ENCODE assay signal across 23 cellular contexts in the genomic region with DNA sequence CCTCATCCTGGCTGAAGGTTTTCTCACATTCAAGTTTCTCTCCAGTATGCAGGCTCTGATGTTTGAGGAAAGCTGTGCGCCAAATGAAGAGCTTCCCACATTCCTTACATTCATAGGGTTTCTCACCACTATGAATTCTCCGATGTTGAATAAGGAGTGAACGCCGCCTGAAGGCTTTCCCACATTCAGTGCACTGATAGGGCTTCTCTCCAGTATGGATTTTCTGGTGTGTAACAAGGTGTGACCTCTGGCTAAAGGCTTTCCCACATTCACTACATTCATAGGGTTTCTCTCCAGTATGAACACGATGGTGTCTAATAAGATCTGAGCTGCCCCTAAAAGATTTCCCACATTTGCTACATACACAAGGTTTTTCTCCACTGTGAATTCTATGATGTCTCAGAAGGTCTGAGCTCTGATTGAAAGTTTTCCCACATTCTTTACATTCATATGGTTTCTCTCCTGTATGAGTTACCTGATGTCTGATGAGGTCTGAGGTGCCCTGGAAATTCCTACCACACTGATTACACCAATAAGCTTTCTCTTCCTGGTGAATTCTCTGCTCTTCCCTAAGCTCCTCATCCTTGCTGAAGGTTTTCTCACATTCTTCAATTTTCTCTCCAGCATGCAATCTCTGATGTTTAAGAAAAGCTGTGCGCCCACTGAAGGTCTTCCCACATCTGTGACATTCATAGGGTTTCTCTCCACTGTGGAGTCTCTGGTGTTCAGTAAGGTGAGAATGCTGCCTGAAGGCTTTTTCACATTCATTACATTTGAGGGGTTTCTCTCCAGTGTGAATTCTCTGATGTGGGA. TPM values are rescaled to one million over a fixed set of nuclear protein-coding genes. Genes with fewer than 3 reads are reported as not detected.
DNase-seq lines count a peak whose midpoint lies in the region; TF ChIP-seq lines count a peak whose summit lies in the region.
"Had no signal": no experiment of that assay in that cellular context is flagged by ENCODE, and none has a peak within 500 bp of the region (broad histone marks: within the 10 kb centered on the region; RNA-seq: fewer than 3 reads in every experiment).

No MANE protein-coding gene starts in this region.

- DNase-seq in DMS 273 (lab: John Stamatoyannopoulos, UW; ENCODE audit: unreplicated experiment): peak; percentile 5
- no peak for DNase-seq in DMS 273 treated with DMSO at 0.1 percent for 48 hours (lab: John Stamatoyannopoulos, UW)
- DNase-seq in glutamatergic neuron: no peak
- no peak for DNase-seq in neural crest cell (ENCODE audit: low read depth, low spot score)
- DNase-seq in epidermal melanocyte (ENCODE audit: insufficient read length, low spot score): no peak
- DNase-seq in midbrain (lab: John Stamatoyannopoulos, UW): no peak
- DNase-seq in GM03348 (ENCODE audit: low spot score): no peak
- DNase-seq: activated CD4-positive, CD25-positive, alpha-beta regulatory T cell treated with anti-CD3 and anti-CD28 coated beads, Interleukin-2, amount 50 U/mL, for 72 hours; activated CD8-positive, alpha-beta memory T cell treated with anti-CD3 and anti-CD28 coated beads for 24 hours; activated naive CD4-positive, alpha-beta T cell treated with anti-CD3 and anti-CD28 coated beads, Interleukin-2, amount 50 U/mL, for 16 hours; activated T-cell treated with anti-CD3 and anti-CD28 coated beads, Interleukin-2, amount 50 U/mL, for 4 hours; AML-193; cerebellar nuclear complex; DND-41; gastrocnemius medialis; hypothalamus; kidney glomerular epithelial cell; mammary epithelial cell; NCI-H1092 treated with DMSO at 0.1 percent for 48 hours; NCI-H1930; NCI-H2227 treated with DMSO at 0.1 percent for 48 hours; posterior cingulate gyrus had no signal

- H3K36me3 Mint-ChIP-seq in glutamatergic neuron (ENCODE audit: unreplicated experiment) (peaks cover 67% of the 10 kb centered on the region), neural crest cell (ENCODE audit: low read depth) (peaks cover 82% of the 10 kb centered on the region)

- H3K4me1 Mint-ChIP-seq in glutamatergic neuron (ENCODE audit: low read depth, unreplicated experiment) (no peaks in the 10 kb centered on the region), neural crest cell (no peaks in the 10 kb centered on the region)

- peak overlapping the region; percentile 2 for H3K4me3 Mint-ChIP-seq in glutamatergic neuron (ENCODE audit: unreplicated experiment)
- peak overlapping the region; percentile 16 for H3K4me3 Mint-ChIP-seq in neural crest cell
- H3K4me3 Mint-ChIP-seq: activated T-cell treated with anti-CD3 and anti-CD28 coated beads, Interleukin-2, amount 50 U/mL, for 4 hours had no signal

- no peak overlapping the region for H3K27ac Mint-ChIP-seq in glutamatergic neuron (ENCODE audit: unreplicated experiment)
- no peak overlapping the region for H3K27ac Mint-ChIP-seq in neural crest cell (ENCODE audit: unreplicated experiment)

- no peak for TF ChIP-seq EP300 in Ishikawa (IDR thresholded peaks at IDR 0.05; ENCODE audit: borderline replicate concordance)

- H3K27me3 Mint-ChIP-seq in glutamatergic neuron (ENCODE audit: unreplicated experiment): peaks cover 27% of the 10 kb centered on the region
- H3K27me3 Mint-ChIP-seq in neural crest cell (ENCODE audit: low read depth): peaks cover 12% of the 10 kb centered on the region

- peaks cover 66% of the 10 kb centered on the region for H3K9me3 Mint-ChIP-seq in glutamatergic neuron (ENCODE audit: unreplicated experiment)
- H3K9me3 Mint-ChIP-seq in neural crest cell: peaks cover 49% of the 10 kb centered on the region

- TF ChIP-seq RAD21 in Ishikawa (IDR thresholded peaks at IDR 0.05; ENCODE audit: low read depth): no peak

- no peak for TF ChIP-seq CTCF in glutamatergic neuron (IDR thresholded peaks at IDR 0.05; ENCODE audit: partially characterized antibody, unreplicated experiment)
- no peak for TF ChIP-seq CTCF in neural crest cell (conservative IDR thresholded peaks at IDR 0.05)

TF ChIP-seq in Ishikawa, 13 proteins besides CTCF, POLR2A, EP300 and RAD21:
- TF ChIP-seq, protein P1, sequence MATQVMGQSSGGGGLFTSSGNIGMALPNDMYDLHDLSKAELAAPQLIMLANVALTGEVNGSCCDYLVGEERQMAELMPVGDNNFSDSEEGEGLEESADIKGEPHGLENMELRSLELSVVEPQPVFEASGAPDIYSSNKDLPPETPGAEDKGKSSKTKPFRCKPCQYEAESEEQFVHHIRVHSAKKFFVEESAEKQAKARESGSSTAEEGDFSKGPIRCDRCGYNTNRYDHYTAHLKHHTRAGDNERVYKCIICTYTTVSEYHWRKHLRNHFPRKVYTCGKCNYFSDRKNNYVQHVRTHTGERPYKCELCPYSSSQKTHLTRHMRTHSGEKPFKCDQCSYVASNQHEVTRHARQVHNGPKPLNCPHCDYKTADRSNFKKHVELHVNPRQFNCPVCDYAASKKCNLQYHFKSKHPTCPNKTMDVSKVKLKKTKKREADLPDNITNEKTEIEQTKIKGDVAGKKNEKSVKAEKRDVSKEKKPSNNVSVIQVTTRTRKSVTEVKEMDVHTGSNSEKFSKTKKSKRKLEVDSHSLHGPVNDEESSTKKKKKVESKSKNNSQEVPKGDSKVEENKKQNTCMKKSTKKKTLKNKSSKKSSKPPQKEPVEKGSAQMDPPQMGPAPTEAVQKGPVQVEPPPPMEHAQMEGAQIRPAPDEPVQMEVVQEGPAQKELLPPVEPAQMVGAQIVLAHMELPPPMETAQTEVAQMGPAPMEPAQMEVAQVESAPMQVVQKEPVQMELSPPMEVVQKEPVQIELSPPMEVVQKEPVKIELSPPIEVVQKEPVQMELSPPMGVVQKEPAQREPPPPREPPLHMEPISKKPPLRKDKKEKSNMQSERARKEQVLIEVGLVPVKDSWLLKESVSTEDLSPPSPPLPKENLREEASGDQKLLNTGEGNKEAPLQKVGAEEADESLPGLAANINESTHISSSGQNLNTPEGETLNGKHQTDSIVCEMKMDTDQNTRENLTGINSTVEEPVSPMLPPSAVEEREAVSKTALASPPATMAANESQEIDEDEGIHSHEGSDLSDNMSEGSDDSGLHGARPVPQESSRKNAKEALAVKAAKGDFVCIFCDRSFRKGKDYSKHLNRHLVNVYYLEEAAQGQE (IDR thresholded peaks at IDR 0.05; ENCODE audit: low read depth): no peak
- TF ChIP-seq, protein P2, sequence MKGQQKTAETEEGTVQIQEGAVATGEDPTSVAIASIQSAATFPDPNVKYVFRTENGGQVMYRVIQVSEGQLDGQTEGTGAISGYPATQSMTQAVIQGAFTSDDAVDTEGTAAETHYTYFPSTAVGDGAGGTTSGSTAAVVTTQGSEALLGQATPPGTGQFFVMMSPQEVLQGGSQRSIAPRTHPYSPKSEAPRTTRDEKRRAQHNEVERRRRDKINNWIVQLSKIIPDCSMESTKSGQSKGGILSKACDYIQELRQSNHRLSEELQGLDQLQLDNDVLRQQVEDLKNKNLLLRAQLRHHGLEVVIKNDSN (IDR thresholded peaks at IDR 0.05): peak; percentile 11; the same call in 1 of the 2 replicates
- TF ChIP-seq TAF1 (IDR thresholded peaks at IDR 0.05; ENCODE audit: low read depth) (no peak), FOXM1 (IDR thresholded peaks at IDR 0.05; ENCODE audit: borderline replicate concordance, low read depth) (no peak)

RNA-seq across cellular contexts. Expression of a gene that starts 8.9 kb away (rescaled TPM):
- total RNA-seq in glutamatergic neuron (ENCODE audit: unreplicated experiment) (21.2 TPM), neural crest cell (21.5 and 23.7 TPM in 2 replicates)

RNA-seq across cellular contexts. Expression of a gene that starts 51.9 kb away (rescaled TPM):
- total RNA-seq in glutamatergic neuron (ENCODE audit: unreplicated experiment): not detected
- not detected in 2 replicates for total RNA-seq in neural crest cell
- total RNA-seq: mammary epithelial cell had no signal
